ENCODE assay signal across 19 cellular contexts in the genomic region with DNA sequence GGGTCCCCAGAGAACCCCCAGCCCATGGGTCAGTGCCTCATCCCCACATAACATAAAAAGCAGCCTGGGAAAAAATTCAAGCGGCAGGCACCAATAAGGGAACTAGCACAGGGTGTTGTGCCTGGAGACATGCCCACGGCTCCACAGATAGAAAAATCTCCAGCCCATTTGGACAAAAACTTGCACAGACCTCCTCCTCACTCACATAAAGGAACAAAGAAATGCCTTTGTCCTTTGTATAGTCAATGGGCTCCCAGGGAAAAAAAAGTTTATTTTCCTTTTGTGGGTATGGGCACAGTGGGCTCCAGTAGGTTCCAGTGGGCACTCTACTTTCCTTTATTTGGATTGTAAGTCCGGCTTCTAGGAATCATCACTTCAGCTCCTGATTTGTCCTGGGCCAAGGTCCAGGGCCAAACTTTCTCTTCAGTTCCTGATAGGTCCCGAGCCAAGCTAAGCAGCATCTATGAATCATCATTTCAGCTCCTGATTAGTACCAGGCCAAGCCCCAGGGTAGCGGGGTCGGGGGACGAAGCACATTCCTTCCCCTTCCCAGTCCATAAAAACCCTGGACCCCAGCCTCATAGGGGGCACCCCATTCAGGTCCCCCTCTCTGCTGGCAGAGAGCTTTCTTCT. TPM values are rescaled to one million over a fixed set of nuclear protein-coding genes. Genes with fewer than 3 reads are reported as not detected.
DNase-seq lines count a peak whose midpoint lies in the region; ATAC-seq and TF ChIP-seq lines count a peak whose summit lies in the region.
"Had no signal": no experiment of that assay in that cellular context is flagged by ENCODE, and none has a peak within 500 bp of the region (broad histone marks: within the 10 kb centered on the region; RNA-seq: fewer than 3 reads in every experiment).

No MANE protein-coding gene starts in this region.

- H4K20me1 ChIP-seq in neural progenitor cell (ENCODE audit: low read depth) = no peaks in the 10 kb centered on the region
- H4K20me1 ChIP-seq: BLaER1 treated with 17β-estradiol and CSF1 and Interleukin-3, amounts not matched to agents 10 nM and 100 nM had no signal

- no peak overlapping the region for H3K4me3 Mint-ChIP-seq in neural progenitor cell
- H3K4me3 Mint-ChIP-seq: activated naive CD4-positive, alpha-beta T cell treated with anti-CD3 and anti-CD28 coated beads for 36 hours; dendritic cell treated with granulocyte-macrophage colony-stimulating factor and Interleukin-4, amounts not matched to agents 40 ng/mL and 50 ng/mL, for 4 days had no signal

- peak; percentile 42 to 81 (median 74) for DNase-seq in adrenal gland
- peak; percentile 68 for DNase-seq in globus pallidus (ENCODE audit: low spot score)
- DNase-seq in neural progenitor cell (ENCODE audit: low spot score) = peak; percentile 4
- DNase-seq in ureter (ENCODE audit: low spot score) = peak; percentile 46
- no peak for DNase-seq in glomerular visceral epithelial cell (ENCODE audit: extremely low spot score)
- DNase-seq in NK-92 treated with Interleukin-12 subunit alpha and Interleukin-12 subunit beta, amount 100 ng/mL, for 24 hours (lab: John Stamatoyannopoulos, UW) = no peak
- DNase-seq: activated CD4-positive, alpha-beta T cell treated with anti-CD3 and anti-CD28 coated beads, Interleukin-2, amount 50 U/mL, for 1 hour; activated naive CD4-positive, alpha-beta T cell treated with anti-CD3 and anti-CD28 coated beads for 36 hours; islet precursor cell; KG1; midbrain; NCI-H1048; NCI-H2107; PC-3 had no signal

- H3K9me3 ChIP-seq in adrenal gland (replicated peaks in 1 of 3) = no peaks in the 10 kb centered on the region
- H3K9me3 ChIP-seq in neural progenitor cell (ENCODE audit: low read depth) = no peaks in the 10 kb centered on the region
- H3K9me3 ChIP-seq: BLaER1 treated with 17β-estradiol and CSF1 and Interleukin-3, amounts not matched to agents 10 nM and 100 nM had no signal

- H3K79me2 ChIP-seq in neural progenitor cell (ENCODE audit: low read depth) = no peaks in the 10 kb centered on the region

- H3K36me3 ChIP-seq in adrenal gland (replicated peaks in 1 of 2) (no peaks in the 10 kb centered on the region), neural progenitor cell (no peaks in the 10 kb centered on the region)
- H3K36me3 ChIP-seq: BLaER1 treated with 17β-estradiol and CSF1 and Interleukin-3, amounts not matched to agents 10 nM and 100 nM had no signal

- no peak for TF ChIP-seq POLR2A in adrenal gland (IDR thresholded peaks at IDR 0.05)

- TF ChIP-seq CTCF in adrenal gland (IDR thresholded peaks at IDR 0.05) (no peak), neural progenitor cell (IDR thresholded peaks at IDR 0.05) (no peak)

- no peak for ATAC-seq in GM19324 (IDR thresholded peaks at IDR 0.05; ENCODE audit: low FRiP score, unreplicated experiment)

- H3K4me2 ChIP-seq in neural progenitor cell = no peak overlapping the region
- H3K4me2 ChIP-seq: BLaER1 treated with 17β-estradiol and CSF1 and Interleukin-3, amounts not matched to agents 10 nM and 100 nM had no signal

- no peaks in the 10 kb centered on the region for H3K27me3 ChIP-seq in adrenal gland
- H3K27me3 ChIP-seq in neural progenitor cell = no peaks in the 10 kb centered on the region
- H3K27me3 ChIP-seq: BLaER1 treated with 17β-estradiol and CSF1 and Interleukin-3, amounts not matched to agents 10 nM and 100 nM had no signal

- peaks cover 9% of the 10 kb centered on the region for H3F3A ChIP-seq in neural progenitor cell (ENCODE audit: low read depth)

- peak overlapping the region; percentile 72 for H3K27ac Mint-ChIP-seq in neural progenitor cell
- H3K27ac Mint-ChIP-seq: activated naive CD4-positive, alpha-beta T cell treated with anti-CD3 and anti-CD28 coated beads for 36 hours; dendritic cell treated with granulocyte-macrophage colony-stimulating factor and Interleukin-4, amounts not matched to agents 40 ng/mL and 50 ng/mL, for 4 days had no signal

- H3K27me3 Mint-ChIP-seq in neural progenitor cell (ENCODE audit: insufficient read depth, low read depth) = peaks cover 2% of the 10 kb centered on the region

- no peak overlapping the region for H2AFZ ChIP-seq in neural progenitor cell (replicated peaks)

- no peaks in the 10 kb centered on the region for H3K9me3 Mint-ChIP-seq in neural progenitor cell
- H3K9me3 Mint-ChIP-seq: activated naive CD4-positive, alpha-beta T cell treated with anti-CD3 and anti-CD28 coated beads for 36 hours; dendritic cell treated with granulocyte-macrophage colony-stimulating factor and Interleukin-4, amounts not matched to agents 40 ng/mL and 50 ng/mL, for 4 days had no signal

- H3K4me1 ChIP-seq in adrenal gland (replicated peaks in 1 of 2) (peaks cover 6 to 19% of the 10 kb centered on the region in 2 donors), neural progenitor cell (peaks cover 13% of the 10 kb centered on the region)
- H3K4me1 ChIP-seq: BLaER1 treated with 17β-estradiol and CSF1 and Interleukin-3, amounts not matched to agents 10 nM and 100 nM had no signal

- no peak overlapping the region for H3K9ac ChIP-seq in neural progenitor cell
- H3K9ac ChIP-seq: BLaER1 treated with 17β-estradiol and CSF1 and Interleukin-3, amounts not matched to agents 10 nM and 100 nM had no signal

- no peak overlapping the region for H3K4me3 ChIP-seq in adrenal gland
- H3K4me3 ChIP-seq in neural progenitor cell = no peak overlapping the region
- H3K4me3 ChIP-seq: BLaER1 treated with 17β-estradiol and CSF1 and Interleukin-3, amounts not matched to agents 10 nM and 100 nM; skin epidermis had no signal

- 37 to 49% (median 46%) methylated on average over 7 of the region's 7 CpGs for WGBS in adrenal gland, 4 donors

- H3K27ac ChIP-seq in adrenal gland (peak overlapping the region in 4 of 5 donors; percentile 7 to 51 (median 30)), neural progenitor cell (no peak overlapping the region)
- H3K27ac ChIP-seq: BLaER1 treated with 17β-estradiol and CSF1 and Interleukin-3, amounts not matched to agents 10 nM and 100 nM; skin epidermis had no signal

- no peaks in the 10 kb centered on the region for H3K36me3 Mint-ChIP-seq in neural progenitor cell

- H3K4me1 Mint-ChIP-seq in neural progenitor cell = peaks cover 24% of the 10 kb centered on the region

- intact Hi-C loops in adrenal gland (cut with DNase I) = no loop called here

RNA-seq across cellular contexts. Expression of a gene that starts 1.6 kb away (rescaled TPM):
- total RNA-seq in adrenal gland = under 1 TPM; 0.21 to 0.84 (median 0.45) TPM
- 1 to 10 TPM in 1 of 3 donors, under 1 TPM in 2; 0.16 to 1.4 (median 0.84) TPM for polyA plus RNA-seq in adrenal gland
- total RNA-seq in neural progenitor cell (ENCODE audit: low replicate concordance) = 0.02 and 0.03 TPM in 2 replicates
- 0.70 TPM for total RNA-seq in ureter
- total RNA-seq: H1 had no signal
- polyA plus RNA-seq: H1 had no signal

RNA-seq across cellular contexts. Expression of a gene that starts 10.3 kb away (rescaled TPM):
- total RNA-seq in adrenal gland (10 to 100 TPM; 22.1 to 42.3 (median 29.4) TPM), neural progenitor cell (ENCODE audit: low replicate concordance) (8.6 and 11.3 TPM in 2 replicates), ureter (28.6 TPM)
- polyA plus RNA-seq in adrenal gland = 10 to 100 TPM in 1 of 3 donors, 1 to 10 TPM in 2; 3.0 to 25.1 (median 3.4) TPM

RNA-seq across cellular contexts. Expression of a gene that starts 51.4 kb away (rescaled TPM):
- total RNA-seq in adrenal gland = 100 to 1,000 TPM; 112 to 283 (median 163) TPM
- polyA plus RNA-seq in adrenal gland = 100 to 1,000 TPM in 2 of 3 donors, 10 to 100 TPM in 1; 67.2 to 443 (median 147) TPM
- total RNA-seq in neural progenitor cell (ENCODE audit: low replicate concordance) = 102 and 138 TPM in 2 replicates
- total RNA-seq in ureter = 130 TPM

Comparison
In these comparisons a context has a peak if more than half of its experiments do, and no peak if none do; other contexts are left out.
1. DNase-seq: peak in adrenal gland (7 of 7), globus pallidus (single experiment), neural progenitor cell (single experiment) and ureter (single experiment); none in glomerular visceral epithelial cell (single experiment) and NK-92 treated with Interleukin-12 subunit alpha and Interleukin-12 subunit beta, amount 100 ng/mL, for 24 hours (single experiment).